Comparison of ENCODE assay signal across 23 cellular contexts in the genomic region with DNA sequence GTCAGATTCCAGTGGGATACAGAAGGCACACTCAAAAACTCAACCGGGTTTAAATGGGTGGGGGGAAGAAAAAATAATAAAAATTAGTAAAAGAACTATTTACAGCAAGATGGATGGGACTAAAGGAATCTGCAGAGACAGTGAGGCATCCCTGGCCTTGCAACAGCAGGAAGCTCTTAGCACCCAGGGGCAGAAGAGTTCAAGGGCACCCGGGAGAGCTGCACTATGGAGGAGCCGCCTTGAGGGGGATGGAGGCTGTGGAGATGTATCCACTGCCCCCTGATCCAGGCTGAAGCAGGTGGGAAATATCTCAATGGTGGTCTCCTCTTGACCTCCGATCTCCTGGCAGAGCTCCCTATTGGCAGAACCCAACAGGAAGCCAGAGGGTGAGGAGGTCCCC.
"Had no signal": no experiment of that assay in that cellular context is flagged by ENCODE, and none has a peak within 500 bp of the region (broad histone marks: within the 10 kb centered on the region; RNA-seq: fewer than 3 reads in every experiment).

No MANE protein-coding gene starts in this region.

- H3K9me3 ChIP-seq: gastrocnemius medialis, mucosa of descending colon, prostate gland, right atrium auricular region, sigmoid colon, thoracic aorta, upper lobe of left lung had no signal

- DNase-seq: effector CD8-positive, alpha-beta T cell; endodermal cell; foreskin fibroblast; gastrocnemius medialis; mesenchymal stem cell; mucosa of descending colon; naive B cell; sigmoid colon; stimulated activated CD4-positive, alpha-beta T cell treated with anti-CD3 and anti-CD28 coated beads, Interleukin-2, amount 100 ng/mL, for 24 hours; stimulated activated CD4-positive, alpha-beta T cell treated with anti-CD3 and anti-CD28 coated beads, Interleukin-4, amount 100 ng/mL, for 24 hours; stimulated activated naive CD8-positive, alpha-beta T cell treated with anti-CD3 and anti-CD28 coated beads, Interleukin-15, Interleukin-2, amounts not matched to agents 100 U/mL and 50 U/mL, for 24 hours; substantia nigra; upper lobe of left lung had no signal

- H3K27me3 ChIP-seq: gastrocnemius medialis, right atrium auricular region, sigmoid colon, tibial nerve, upper lobe of left lung had no signal

- H3K4me3 ChIP-seq: gastrocnemius medialis, lung, mucosa of descending colon, prostate gland, right atrium auricular region, sigmoid colon, thoracic aorta, tibial nerve, upper lobe of left lung had no signal

- H3K27ac ChIP-seq: epithelial cell of prostate, gastrocnemius medialis, parathyroid adenoma, prostate gland, sigmoid colon, thoracic aorta, tibial nerve, upper lobe of left lung had no signal

- H3K36me3 ChIP-seq: gastrocnemius medialis, prostate gland, right atrium auricular region, sigmoid colon, thoracic aorta, tibial nerve, upper lobe of left lung had no signal

- H3K4me1 ChIP-seq: gastrocnemius medialis, parathyroid adenoma, prostate gland, right atrium auricular region, sigmoid colon, upper lobe of left lung had no signal

- ATAC-seq: esophagus mucosa; gastrocnemius medialis; mucosa of descending colon; natural killer cell treated with Interleukin-12 subunit alpha and Interleukin-12 subunit beta and Interleukin-15 and Interleukin-18, amount 100 ng/mL, for 72 hours; stimulated activated memory B cell treated with anti-CD40 and anti-IgM and Interleukin-4, amounts not matched to agents 10 μg/mL and 1 μg/mL and 100 μg/mL, for 72 hours; stimulated activated naive CD8-positive, alpha-beta T cell treated with anti-CD3 and anti-CD28 coated beads, Interleukin-15, Interleukin-2, amounts not matched to agents 100 U/mL and 50 U/mL, for 24 hours had no signal
